Comparison of ENCODE assay signal across 1 cellular context in genomic region chr3:127655641-127656040, GRCh38.
TF ChIP-seq lines count a peak whose summit lies in the region.

No MANE protein-coding gene starts in this region.

TF ChIP-seq in endothelial cell of umbilical vein, 7 proteins besides CTCF, POLR2A, EP300 and RAD21:
- peak; percentile 5 for TF ChIP-seq GATA2 (IDR thresholded peaks at IDR 0.05; ENCODE audit: insufficient read depth, insufficient read length, low read depth, low read length)
- no peak for TF ChIP-seq JUN (IDR thresholded peaks at IDR 0.05; ENCODE audit: borderline replicate concordance, insufficient read depth, insufficient read length, low read depth)
- no peak for TF ChIP-seq MAX (IDR thresholded peaks at IDR 0.05; ENCODE audit: insufficient read depth, insufficient read length)
- TF ChIP-seq MYC (IDR thresholded peaks at IDR 0.05; ENCODE audit: low read depth, low read length): no peak
